In genomic region chr3:154294016-154294415, GRCh38 we compare ENCODE assay signal across 17 cellular contexts. TPM values are rescaled to one million over a fixed set of nuclear protein-coding genes. Genes with fewer than 3 reads are reported as not detected.
A peak's percentile ranks its signal among the peaks of the same experiment; 100 is the strongest.
DNase-seq lines count a peak whose midpoint lies in the region; FAIRE-seq and TF ChIP-seq lines count a peak whose summit lies in the region.
"Had no signal": no experiment of that assay in that cellular context is flagged by ENCODE, and none has a peak within 500 bp of the region (broad histone marks: within the 10 kb centered on the region; RNA-seq: fewer than 3 reads in every experiment).

No MANE protein-coding gene starts in this region.

- H3K4me3 Mint-ChIP-seq in activated CD4-positive, alpha-beta T cell treated with anti-CD3 and anti-CD28 coated beads, Interleukin-2, amount 10 ng/mL, durations not matched to agents 24 days and 14 days, result no peak overlapping the region
- H3K4me3 Mint-ChIP-seq: CD14-positive monocyte had no signal

- H3K4me1 ChIP-seq in tibial artery, result no peaks in the 10 kb centered on the region
- H3K4me1 ChIP-seq: HAP-1 had no signal

- H3K27me3 ChIP-seq in tibial artery, result no peaks in the 10 kb centered on the region

- no peak for FAIRE-seq in GM12892 (lab: Jason Lieb, UNC)
- FAIRE-seq: GM19239, H1, HepG2, HTR-8/SVneo had no signal

- H3K36me3 ChIP-seq in tibial artery, result peaks cover 63 to 88% (median 87%) of the 10 kb centered on the region in 3 donors

- peaks cover 1% of the 10 kb centered on the region for H3K4me1 Mint-ChIP-seq in activated CD4-positive, alpha-beta T cell treated with anti-CD3 and anti-CD28 coated beads, Interleukin-2, amount 10 ng/mL, durations not matched to agents 24 days and 14 days
- H3K4me1 Mint-ChIP-seq: CD14-positive monocyte had no signal

- peak overlapping the region; percentile 11 for H3K27ac Mint-ChIP-seq in activated CD4-positive, alpha-beta T cell treated with anti-CD3 and anti-CD28 coated beads, Interleukin-2, amount 10 ng/mL, durations not matched to agents 24 days and 14 days

- no peak for DNase-seq in activated CD4-positive, alpha-beta T cell treated with anti-CD3 and anti-CD28 coated beads, Interleukin-2, amount 10 ng/mL, durations not matched to agents 24 days and 14 days
- DNase-seq in activated CD4-positive, alpha-beta T cell treated with anti-CD3 and anti-CD28 coated beads, Interleukin-2, amount 50 U/mL, for 1 hour, result no peak
- DNase-seq in globus pallidus (ENCODE audit: low spot score) (peak; percentile 51), myocyte (ENCODE audit: low read depth) (peak; percentile 6), superior temporal gyrus (ENCODE audit: extremely low spot score) (no peak), GM12892 (ENCODE audit: insufficient read length) (no peak), tibial artery (no peak), NCI-H146 (lab: John Stamatoyannopoulos, UW) (no peak)
- DNase-seq: DND-41, GDM1 had no signal

- TF ChIP-seq POLR2A in GM12892 (IDR thresholded peaks at IDR 0.05; ENCODE audit: low read depth, low read length), result no peak

- H3K4me3 ChIP-seq in tibial artery, result no peak overlapping the region
- H3K4me3 ChIP-seq: HAP-1 had no signal

- no peaks in the 10 kb centered on the region for H3K9me3 Mint-ChIP-seq in activated CD4-positive, alpha-beta T cell treated with anti-CD3 and anti-CD28 coated beads, Interleukin-2, amount 10 ng/mL, durations not matched to agents 24 days and 14 days
- H3K9me3 Mint-ChIP-seq: CD14-positive monocyte had no signal

- H3K27ac ChIP-seq in tibial artery, result no peak overlapping the region
- H3K27ac ChIP-seq: 22Rv1 had no signal

- TF ChIP-seq CTCF in tibial artery (IDR thresholded peaks at IDR 0.05), result no peak

- H3K36me3 Mint-ChIP-seq in activated CD4-positive, alpha-beta T cell treated with anti-CD3 and anti-CD28 coated beads, Interleukin-2, amount 10 ng/mL, durations not matched to agents 24 days and 14 days (ENCODE audit: low read depth), result peaks cover 51% of the 10 kb centered on the region

- H3K9me3 ChIP-seq in tibial artery, result no peaks in the 10 kb centered on the region
- H3K9me3 ChIP-seq: HAP-1 had no signal

- H3K27me3 Mint-ChIP-seq in activated CD4-positive, alpha-beta T cell treated with anti-CD3 and anti-CD28 coated beads, Interleukin-2, amount 10 ng/mL, durations not matched to agents 24 days and 14 days, result no peaks in the 10 kb centered on the region

- intact Hi-C loops in activated CD4-positive, alpha-beta T cell treated with anti-CD3 and anti-CD28 coated beads, Interleukin-2, amount 10 ng/mL, durations not matched to agents 24 days and 14 days (cut with micrococcal nuclease), result no loop called here
- intact Hi-C loops in tibial artery (cut with DNase I; ENCODE audit: low total_unique reads), result no loop called here

RNA-seq across cellular contexts. Expression of gene DHX36, which starts 30.3 kb away (rescaled TPM):
- total RNA-seq in activated CD4-positive, alpha-beta T cell treated with anti-CD3 and anti-CD28 coated beads, Interleukin-2, amount 10 ng/mL, durations not matched to agents 24 days and 14 days, result 92.5 and 93.3 TPM in 2 replicates
- total RNA-seq in myocyte, result 43.5 and 54.5 TPM in 2 replicates
- polyA plus RNA-seq in myocyte (2012), result 19.9 TPM
- 45.1 TPM for polyA plus RNA-seq in GM12892 (2012; ENCODE audit: missing spikeins)

Comparison
In these comparisons a context has a peak if more than half of its experiments do, and no peak if none do; other contexts are left out.
1. DNase-seq: peak in globus pallidus (single experiment) and myocyte (single experiment); none in activated CD4-positive, alpha-beta T cell treated with anti-CD3 and anti-CD28 coated beads, Interleukin-2, amount 10 ng/mL, durations not matched to agents 24 days and 14 days (single experiment), activated CD4-positive, alpha-beta T cell treated with anti-CD3 and anti-CD28 coated beads, Interleukin-2, amount 50 U/mL, for 1 hour (single experiment), superior temporal gyrus (single experiment), GM12892 (single experiment), tibial artery (0 of 2) and NCI-H146 (single experiment).